11 cellular contexts compared by ENCODE assay signal in genomic region chr3:58526124-58526957, GRCh38. TPM values are rescaled to one million over a fixed set of nuclear protein-coding genes. Genes with fewer than 3 reads are reported as not detected.
DNase-seq lines count a peak whose midpoint lies in the region; ATAC-seq and TF ChIP-seq lines count a peak whose summit lies in the region.
"Had no signal": no experiment of that assay in that cellular context is flagged by ENCODE, and none has a peak within 500 bp of the region (broad histone marks: within the 10 kb centered on the region; RNA-seq: fewer than 3 reads in every experiment).

No MANE protein-coding gene starts in this region.

- TF ChIP-seq EP300 in upper lobe of left lung (IDR thresholded peaks at IDR 0.05): peak in 1 of 4 donors; percentile 52

- no peak overlapping the region for H3K4me3 Mint-ChIP-seq in activated T-cell treated with anti-CD3 and anti-CD28 coated beads, Interleukin-2, amount 50 U/mL, for 4 hours
- H3K4me3 Mint-ChIP-seq: CD4-positive, CD25-positive, alpha-beta regulatory T cell had no signal

- no peak overlapping the region for H3K27ac ChIP-seq in SJSA1
- no peak overlapping the region for H3K27ac ChIP-seq in upper lobe of left lung
- H3K27ac ChIP-seq in effector memory CD4-positive, alpha-beta T cell (ENCODE audit: insufficient read depth, low read length, poor library complexity, severe bottlenecking): no peak overlapping the region

- no peaks in the 10 kb centered on the region for H3K9me3 Mint-ChIP-seq in activated T-cell treated with anti-CD3 and anti-CD28 coated beads, Interleukin-2, amount 50 U/mL, for 4 hours
- H3K9me3 Mint-ChIP-seq: CD4-positive, CD25-positive, alpha-beta regulatory T cell had no signal

- TF ChIP-seq POLR2A in upper lobe of left lung (IDR thresholded peaks at IDR 0.05): no peak

- TF ChIP-seq CTCF in upper lobe of left lung (IDR thresholded peaks at IDR 0.05): no peak

- H3K4me3 ChIP-seq in SJSA1 (no peak overlapping the region), upper lobe of left lung (no peak overlapping the region)
- no peak overlapping the region for H3K4me3 ChIP-seq in effector memory CD4-positive, alpha-beta T cell (ENCODE audit: insufficient read depth, low read depth, low read length, poor library complexity, severe bottlenecking)

- no peaks in the 10 kb centered on the region for H3K27me3 Mint-ChIP-seq in activated T-cell treated with anti-CD3 and anti-CD28 coated beads, Interleukin-2, amount 50 U/mL, for 4 hours (ENCODE audit: low read depth)
- H3K27me3 Mint-ChIP-seq: CD4-positive, CD25-positive, alpha-beta regulatory T cell had no signal

- no peaks in the 10 kb centered on the region for H3K36me3 Mint-ChIP-seq in activated T-cell treated with anti-CD3 and anti-CD28 coated beads, Interleukin-2, amount 50 U/mL, for 4 hours (ENCODE audit: insufficient read depth)
- H3K36me3 Mint-ChIP-seq: CD4-positive, CD25-positive, alpha-beta regulatory T cell had no signal

- peak; percentile 34 to 38 for ATAC-seq in activated T-cell treated with anti-CD3 and anti-CD28 coated beads, Interleukin-2, amount 50 U/mL, for 4 hours
- peak; percentile 52 to 57 for ATAC-seq in upper lobe of left lung (ENCODE audit: low FRiP score in 2 of 2)
- no peak for ATAC-seq in HG03432 (IDR thresholded peaks at IDR 0.05; ENCODE audit: unreplicated experiment)

- 80% methylated on average over 8 to 12 of the region's 12 CpGs for WGBS in upper lobe of left lung, 2 donors

- H3K4me1 Mint-ChIP-seq in activated T-cell treated with anti-CD3 and anti-CD28 coated beads, Interleukin-2, amount 50 U/mL, for 4 hours (ENCODE audit: low read depth): no peaks in the 10 kb centered on the region
- H3K4me1 Mint-ChIP-seq: CD4-positive, CD25-positive, alpha-beta regulatory T cell had no signal

- H3K4me1 ChIP-seq in SJSA1 (replicated peaks) (peaks cover 7% of the 10 kb centered on the region), upper lobe of left lung (peaks cover 6 to 18% (median 9%) of the 10 kb centered on the region in 4 donors)
- no peaks in the 10 kb centered on the region for H3K4me1 ChIP-seq in effector memory CD4-positive, alpha-beta T cell (ENCODE audit: control insufficient read depth, insufficient read depth, low read length, poor library complexity, severe bottlenecking)

- no peaks in the 10 kb centered on the region for H3K36me3 ChIP-seq in SJSA1
- peaks cover 0 to 10% (median 0%) of the 10 kb centered on the region in 4 donors for H3K36me3 ChIP-seq in upper lobe of left lung
- H3K36me3 ChIP-seq in effector memory CD4-positive, alpha-beta T cell (ENCODE audit: control insufficient read depth, insufficient read depth, low read length): no peaks in the 10 kb centered on the region

- no peaks in the 10 kb centered on the region for H3K27me3 ChIP-seq in SJSA1 (replicated peaks)
- no peaks in the 10 kb centered on the region for H3K27me3 ChIP-seq in upper lobe of left lung
- no peaks in the 10 kb centered on the region for H3K27me3 ChIP-seq in effector memory CD4-positive, alpha-beta T cell (replicated peaks; ENCODE audit: control insufficient read depth, insufficient read depth, low read length, poor library complexity, severe bottlenecking)

- no peaks in the 10 kb centered on the region for H3K9me3 ChIP-seq in SJSA1 (replicated peaks)
- no peaks in the 10 kb centered on the region for H3K9me3 ChIP-seq in upper lobe of left lung
- no peaks in the 10 kb centered on the region for H3K9me3 ChIP-seq in effector memory CD4-positive, alpha-beta T cell (ENCODE audit: control insufficient read depth, low read length)

- DNase-seq in activated T-cell treated with anti-CD3 and anti-CD28 coated beads, Interleukin-2, amount 50 U/mL, for 4 hours: no peak
- DNase-seq in activated T-cell treated with anti-CD3 and anti-CD28 coated beads, Interleukin-2, amount 50 U/mL, for 1 hour: no peak
- DNase-seq in SJSA1 (ENCODE audit: low read depth in 1 of 2, low spot score in 2 of 2) (peak; percentile 60 to 68), fibroblast of the conjunctiva (ENCODE audit: low read depth) (peak; percentile 79), upper lobe of left lung (peak in 1 of 2 donors; percentile 55), NCI-H2171 (lab: John Stamatoyannopoulos, UW) (no peak)
- DNase-seq in effector memory CD4-positive, alpha-beta T cell: no peak
- DNase-seq: CD4-positive, CD25-positive, alpha-beta regulatory T cell; cortex of kidney; right cardiac atrium had no signal

RNA-seq across cellular contexts. Expression of gene ACOX2, which starts 10.6 kb away (rescaled TPM):
- not detected for total RNA-seq in activated T-cell treated with anti-CD3 and anti-CD28 coated beads, Interleukin-2, amount 50 U/mL, for 4 hours
- total RNA-seq in SJSA1 (2014; rRNA removed; shearing (Covaris generic)): 0.41 and 1.3 TPM in 2 replicates
- total RNA-seq in upper lobe of left lung: 10 to 100 TPM in 4 of 6 donors, 1 to 10 TPM in 2; 5.2 to 32.5 (median 15.8) TPM
- total RNA-seq: CD4-positive, CD25-positive, alpha-beta regulatory T cell had no signal

RNA-seq across cellular contexts. Expression of gene KCTD6, which starts 34.4 kb away (rescaled TPM):
- total RNA-seq in activated T-cell treated with anti-CD3 and anti-CD28 coated beads, Interleukin-2, amount 50 U/mL, for 4 hours: 1 to 10 TPM; 7.8 to 9.6 (median 8.3) TPM
- 1.9 and 8.9 TPM in 2 replicates for total RNA-seq in SJSA1 (2014; rRNA removed; shearing (Covaris generic))
- total RNA-seq in upper lobe of left lung: 10 to 100 TPM in 1 of 6 donors, 1 to 10 TPM in 5; 2.2 to 13.1 (median 6.0) TPM

RNA-seq across cellular contexts. Expression of gene FAM107A, which starts 50.9 kb away (rescaled TPM):
- total RNA-seq in activated T-cell treated with anti-CD3 and anti-CD28 coated beads, Interleukin-2, amount 50 U/mL, for 4 hours: not detected
- total RNA-seq in SJSA1 (2014; rRNA removed; shearing (Covaris generic)): not detected in 2 replicates
- total RNA-seq in upper lobe of left lung: 100 to 1,000 TPM in 2 of 6 donors, 10 to 100 TPM in 4; 19.9 to 200 (median 81.1) TPM
- total RNA-seq: CD4-positive, CD25-positive, alpha-beta regulatory T cell had no signal

Comparison
In these comparisons a context has a peak if more than half of its experiments do, and no peak if none do; other contexts are left out.
1. DNase-seq: peak in SJSA1 (2 of 2) and fibroblast of the conjunctiva (single experiment); none in activated T-cell treated with anti-CD3 and anti-CD28 coated beads, Interleukin-2, amount 50 U/mL, for 4 hours (single experiment), activated T-cell treated with anti-CD3 and anti-CD28 coated beads, Interleukin-2, amount 50 U/mL, for 1 hour (single experiment), effector memory CD4-positive, alpha-beta T cell (0 of 3) and NCI-H2171 (single experiment).
2. RNA of gene FAM107A, which starts 50.9 kb away (total RNA-seq): 19.9 to 200 TPM in upper lobe of left lung; not detected in activated T-cell treated with anti-CD3 and anti-CD28 coated beads, Interleukin-2, amount 50 U/mL, for 4 hours and not detected in SJSA1; every median in the first group is over 10 times any median in the second.